23 cellular contexts compared by ENCODE assay signal in the genomic region with DNA sequence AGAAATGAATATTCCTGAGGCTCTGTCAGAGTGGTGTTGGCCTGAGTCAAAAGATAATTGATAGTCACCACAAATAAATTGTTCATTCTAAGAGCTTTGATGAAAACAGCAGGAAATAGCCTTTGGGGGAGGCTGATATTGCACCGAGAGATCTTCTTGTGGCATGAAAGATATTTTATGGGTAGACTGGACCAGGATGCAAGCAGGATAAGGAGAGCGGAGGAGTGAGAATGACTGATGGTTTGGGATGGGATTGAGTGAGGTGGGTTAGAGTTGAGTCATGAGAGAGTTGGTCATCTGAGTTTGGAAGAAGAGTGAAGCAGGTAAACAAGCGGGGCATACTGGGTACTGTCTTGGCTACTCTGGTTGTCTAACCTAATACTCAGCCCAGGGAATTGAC.
DNase-seq lines count a peak whose midpoint lies in the region; ATAC-seq, FAIRE-seq and TF ChIP-seq lines count a peak whose summit lies in the region.
"Had no signal": no experiment of that assay in that cellular context is flagged by ENCODE, and none has a peak within 500 bp of the region (broad histone marks: within the 10 kb centered on the region; RNA-seq: fewer than 3 reads in every experiment).

No MANE protein-coding gene starts in this region.

- no peaks in the 10 kb centered on the region for H3K27me3 ChIP-seq in astrocyte (ENCODE audit: insufficient read depth, low read length)

- H3K27me3 Mint-ChIP-seq in astrocyte (ENCODE audit: low read depth, unreplicated experiment) (peaks cover 1% of the 10 kb centered on the region), nephron (ENCODE audit: low read depth) (no peaks in the 10 kb centered on the region), progenitor cell of endocrine pancreas (peaks cover 6% of the 10 kb centered on the region)
- peaks cover 0 to 8% of the 10 kb centered on the region in 2 donors for H3K27me3 Mint-ChIP-seq in stimulated activated naive B cell treated with anti-CD40 and anti-IgM and Interleukin-4, amounts not matched to agents 10 μg/mL and 1 μg/mL and 100 μg/mL, for 72 hours
- H3K27me3 Mint-ChIP-seq: B cell; CD4-positive, alpha-beta T cell had no signal

- H3K27ac ChIP-seq in astrocyte (ENCODE audit: low read depth, low read length): no peak overlapping the region
- H3K27ac ChIP-seq: 22Rv1; A549; BLaER1 treated with 17β-estradiol and CSF1 and Interleukin-3, amounts not matched to agents 10 nM and 100 nM; C4-2B had no signal

- TF ChIP-seq CTCF in astrocyte (IDR thresholded peaks at IDR 0.05; ENCODE audit: insufficient read depth, low read depth, low read length): no peak
- TF ChIP-seq CTCF in nephron (IDR thresholded peaks at IDR 0.05; ENCODE audit: unreplicated experiment in 3 of 3): no peak
- TF ChIP-seq CTCF in progenitor cell of endocrine pancreas (IDR thresholded peaks at IDR 0.05; ENCODE audit: unreplicated experiment): no peak

- H3K4me1 Mint-ChIP-seq in astrocyte (ENCODE audit: low read depth, unreplicated experiment) (peaks cover 9% of the 10 kb centered on the region), nephron (peaks cover 55% of the 10 kb centered on the region), progenitor cell of endocrine pancreas (ENCODE audit: low read depth) (peaks cover 1% of the 10 kb centered on the region)
- H3K4me1 Mint-ChIP-seq in stimulated activated naive B cell treated with anti-CD40 and anti-IgM and Interleukin-4, amounts not matched to agents 10 μg/mL and 1 μg/mL and 100 μg/mL, for 72 hours: peaks cover 2 to 13% of the 10 kb centered on the region in 2 donors

- H3K4me3 Mint-ChIP-seq in astrocyte (ENCODE audit: unreplicated experiment) (no peak overlapping the region), nephron (no peak overlapping the region), progenitor cell of endocrine pancreas (ENCODE audit: low read depth) (no peak overlapping the region)
- H3K4me3 Mint-ChIP-seq in stimulated activated naive B cell treated with anti-CD40 and anti-IgM and Interleukin-4, amounts not matched to agents 10 μg/mL and 1 μg/mL and 100 μg/mL, for 72 hours: no peak overlapping the region
- H3K4me3 Mint-ChIP-seq: B cell; CD4-positive, alpha-beta T cell; CD8-positive, alpha-beta T cell had no signal

- H3K36me3 Mint-ChIP-seq in astrocyte (ENCODE audit: low read depth, unreplicated experiment) (no peaks in the 10 kb centered on the region), nephron (ENCODE audit: low read depth) (no peaks in the 10 kb centered on the region), progenitor cell of endocrine pancreas (ENCODE audit: insufficient read depth) (no peaks in the 10 kb centered on the region)
- H3K36me3 Mint-ChIP-seq in stimulated activated naive B cell treated with anti-CD40 and anti-IgM and Interleukin-4, amounts not matched to agents 10 μg/mL and 1 μg/mL and 100 μg/mL, for 72 hours: peaks cover 4 to 22% of the 10 kb centered on the region in 2 donors
- H3K36me3 Mint-ChIP-seq: CD8-positive, alpha-beta T cell had no signal

- H2AFZ ChIP-seq in astrocyte (ENCODE audit: low read depth, low read length): no peak overlapping the region

- FAIRE-seq in astrocyte (lab: Jason Lieb, UNC): peak; percentile 9
- FAIRE-seq: A549, D721Med, G401.6, GM12891, GM19239 had no signal

- H3K9ac ChIP-seq in astrocyte (ENCODE audit: low read length): no peak overlapping the region
- H3K9ac ChIP-seq: BLaER1 treated with 17β-estradiol and CSF1 and Interleukin-3, amounts not matched to agents 10 nM and 100 nM had no signal

- H3K9me3 ChIP-seq in astrocyte (ENCODE audit: insufficient read depth, low read depth, low read length): no peaks in the 10 kb centered on the region
- H3K9me3 ChIP-seq: A549; BLaER1 treated with 17β-estradiol and CSF1 and Interleukin-3, amounts not matched to agents 10 nM and 100 nM; Caco-2 had no signal

- no peak overlapping the region for H3K4me3 ChIP-seq in astrocyte (ENCODE audit: insufficient read depth, low read depth, low read length)
- H3K4me3 ChIP-seq: A549; BLaER1 treated with 17β-estradiol and CSF1 and Interleukin-3, amounts not matched to agents 10 nM and 100 nM had no signal

- peaks cover 2% of the 10 kb centered on the region for H3K9me3 Mint-ChIP-seq in astrocyte (ENCODE audit: unreplicated experiment)
- no peaks in the 10 kb centered on the region for H3K9me3 Mint-ChIP-seq in nephron
- no peaks in the 10 kb centered on the region for H3K9me3 Mint-ChIP-seq in progenitor cell of endocrine pancreas (ENCODE audit: low read depth)
- no peaks in the 10 kb centered on the region for H3K9me3 Mint-ChIP-seq in stimulated activated naive B cell treated with anti-CD40 and anti-IgM and Interleukin-4, amounts not matched to agents 10 μg/mL and 1 μg/mL and 100 μg/mL, for 72 hours
- H3K9me3 Mint-ChIP-seq: CD4-positive, alpha-beta T cell; CD8-positive, alpha-beta T cell had no signal

- H3K4me2 ChIP-seq in astrocyte (ENCODE audit: low read length): no peak overlapping the region
- H3K4me2 ChIP-seq: A549; BLaER1 treated with 17β-estradiol and CSF1 and Interleukin-3, amounts not matched to agents 10 nM and 100 nM had no signal

- ATAC-seq in HG03045 (IDR thresholded peaks at IDR 0.05; ENCODE audit: unreplicated experiment): no peak
- ATAC-seq in stimulated activated naive B cell treated with anti-CD40 and anti-IgM and Interleukin-4, amounts not matched to agents 10 μg/mL and 1 μg/mL and 100 μg/mL, for 72 hours (replicated peaks): no peak
- ATAC-seq: A549; CD8-positive, alpha-beta T cell had no signal

- peaks cover 8% of the 10 kb centered on the region for H3K4me1 ChIP-seq in astrocyte (ENCODE audit: insufficient read depth, low read length)
- H3K4me1 ChIP-seq: A549, Caco-2 had no signal

- DNase-seq in NCI-H226 (peak; percentile 71), astrocyte (ENCODE audit: low read depth) (no peak), progenitor cell of endocrine pancreas (ENCODE audit: low spot score, unreplicated experiment) (no peak), middle frontal gyrus (ENCODE audit: extremely low spot score, low spot score) (no peak)
- no peak for DNase-seq in stimulated activated naive B cell treated with anti-CD40 and anti-IgM and Interleukin-4, amounts not matched to agents 10 μg/mL and 1 μg/mL and 100 μg/mL, for 72 hours
- DNase-seq: AML-193; Caco-2; Calu3; CD4-positive, alpha-beta T cell; CD8-positive, alpha-beta T cell; DMS79 treated with DMSO at 0.1 percent for 48 hours; GF-D8 had no signal

- H3K79me2 ChIP-seq in astrocyte (ENCODE audit: insufficient read depth, low read length): no peaks in the 10 kb centered on the region

- no peaks in the 10 kb centered on the region for H4K20me1 ChIP-seq in astrocyte (ENCODE audit: insufficient read depth, low read length)

- H3K36me3 ChIP-seq in astrocyte (ENCODE audit: insufficient read depth, low read length): no peaks in the 10 kb centered on the region
- H3K36me3 ChIP-seq: BLaER1 treated with 17β-estradiol and CSF1 and Interleukin-3, amounts not matched to agents 10 nM and 100 nM had no signal

- H3K27ac Mint-ChIP-seq in astrocyte (ENCODE audit: unreplicated experiment) (no peak overlapping the region), nephron (peak overlapping the region in 2 of 3 experiments; percentile 6 to 28), progenitor cell of endocrine pancreas (peak overlapping the region; percentile 60)
- no peak overlapping the region for H3K27ac Mint-ChIP-seq in stimulated activated naive B cell treated with anti-CD40 and anti-IgM and Interleukin-4, amounts not matched to agents 10 μg/mL and 1 μg/mL and 100 μg/mL, for 72 hours
- H3K27ac Mint-ChIP-seq: B cell; CD4-positive, alpha-beta T cell; CD8-positive, alpha-beta T cell had no signal

Comparison
In these comparisons a context has a peak if more than half of its experiments do, and no peak if none do; other contexts are left out.
1. H3K27ac Mint-ChIP-seq: peak in nephron (2 of 3) and progenitor cell of endocrine pancreas (single experiment); none in astrocyte (single experiment) and stimulated activated naive B cell treated with anti-CD40 and anti-IgM and Interleukin-4, amounts not matched to agents 10 μg/mL and 1 μg/mL and 100 μg/mL, for 72 hours (single experiment).